In the genomic region with DNA sequence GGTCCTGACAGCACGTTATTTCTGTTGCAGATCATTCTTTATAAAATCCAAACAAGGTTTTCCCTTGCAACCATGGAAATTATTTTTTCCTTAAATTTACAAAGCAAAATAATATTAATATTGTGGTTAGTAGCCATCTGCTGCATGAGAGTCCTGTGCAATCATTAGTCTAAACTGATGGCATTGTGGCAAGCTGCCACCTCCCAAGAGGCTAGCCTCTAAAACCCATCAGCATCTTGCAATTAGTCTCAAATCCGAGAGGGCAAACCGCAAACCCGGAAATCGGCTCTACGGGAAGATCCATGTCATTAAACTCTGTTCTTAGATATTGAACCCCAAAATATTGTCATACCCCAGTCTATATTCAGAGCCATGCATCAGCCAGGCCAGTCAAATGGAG, we compare ENCODE assay signal across 26 cellular contexts. TPM values are rescaled to one million over a fixed set of nuclear protein-coding genes. Genes with fewer than 3 reads are reported as not detected.
"Had no signal": no experiment of that assay in that cellular context is flagged by ENCODE, and none has a peak within 500 bp of the region (broad histone marks: within the 10 kb centered on the region; RNA-seq: fewer than 3 reads in every experiment).

No MANE protein-coding gene starts in this region.

- FAIRE-seq: endometrium, small intestine, urothelium cell line had no signal

- H3K9ac ChIP-seq: neural progenitor cell, parathyroid adenoma had no signal

- H3K36me3 ChIP-seq: esophagus squamous epithelium, left lung, neural progenitor cell, right lobe of liver, thoracic aorta, tibial nerve, upper lobe of left lung had no signal

- H3K27ac ChIP-seq: coronary artery, esophagus squamous epithelium, left lung, neural progenitor cell, parathyroid adenoma, right lobe of liver, thoracic aorta, tibial nerve, upper lobe of left lung had no signal

- DNase-seq: dermis blood vessel endothelial cell; effector memory CD4-positive, alpha-beta T cell; erythroblast; esophagus squamous epithelium; foreskin melanocyte; head of caudate nucleus; left cardiac atrium; left lung; mesenchymal stem cell; mucosa of descending colon; naive B cell; right lobe of liver; small intestine; stimulated activated CD4-positive, alpha-beta T cell treated with anti-CD3 and anti-CD28 coated beads, Interleukin-15, amount 100 ng/mL, for 24 hours; stimulated activated CD4-positive, alpha-beta T cell treated with anti-CD3 and anti-CD28 coated beads, Interleukin-2, amount 100 ng/mL, for 48 hours; stimulated activated naive B cell treated with anti-CD40 and anti-IgM and Interleukin-4, amounts not matched to agents 10 μg/mL and 1 μg/mL and 100 μg/mL, for 72 hours; upper lobe of left lung had no signal

- H3K9me3 ChIP-seq: esophagus squamous epithelium, left lung, mucosa of descending colon, right lobe of liver, thoracic aorta, tibial nerve, upper lobe of left lung had no signal

- H3K4me1 ChIP-seq: esophagus squamous epithelium, left lung, parathyroid adenoma, right lobe of liver, tibial nerve, upper lobe of left lung had no signal

- H3K4me3 ChIP-seq: coronary artery, esophagus squamous epithelium, left lung, mucosa of descending colon, neural progenitor cell, right lobe of liver, thoracic aorta, tibial nerve, upper lobe of left lung had no signal

RNA-seq across cellular contexts. Expression of gene CDH6, which starts 11.3 kb away (rescaled TPM):
- total RNA-seq: lung microvascular endothelial cell; natural killer cell treated with Interleukin-12 subunit alpha and Interleukin-12 subunit beta and Interleukin-15 and Interleukin-18, amount 100 ng/mL, for 72 hours had no signal
